19 cellular contexts compared by ENCODE assay signal in the genomic region with DNA sequence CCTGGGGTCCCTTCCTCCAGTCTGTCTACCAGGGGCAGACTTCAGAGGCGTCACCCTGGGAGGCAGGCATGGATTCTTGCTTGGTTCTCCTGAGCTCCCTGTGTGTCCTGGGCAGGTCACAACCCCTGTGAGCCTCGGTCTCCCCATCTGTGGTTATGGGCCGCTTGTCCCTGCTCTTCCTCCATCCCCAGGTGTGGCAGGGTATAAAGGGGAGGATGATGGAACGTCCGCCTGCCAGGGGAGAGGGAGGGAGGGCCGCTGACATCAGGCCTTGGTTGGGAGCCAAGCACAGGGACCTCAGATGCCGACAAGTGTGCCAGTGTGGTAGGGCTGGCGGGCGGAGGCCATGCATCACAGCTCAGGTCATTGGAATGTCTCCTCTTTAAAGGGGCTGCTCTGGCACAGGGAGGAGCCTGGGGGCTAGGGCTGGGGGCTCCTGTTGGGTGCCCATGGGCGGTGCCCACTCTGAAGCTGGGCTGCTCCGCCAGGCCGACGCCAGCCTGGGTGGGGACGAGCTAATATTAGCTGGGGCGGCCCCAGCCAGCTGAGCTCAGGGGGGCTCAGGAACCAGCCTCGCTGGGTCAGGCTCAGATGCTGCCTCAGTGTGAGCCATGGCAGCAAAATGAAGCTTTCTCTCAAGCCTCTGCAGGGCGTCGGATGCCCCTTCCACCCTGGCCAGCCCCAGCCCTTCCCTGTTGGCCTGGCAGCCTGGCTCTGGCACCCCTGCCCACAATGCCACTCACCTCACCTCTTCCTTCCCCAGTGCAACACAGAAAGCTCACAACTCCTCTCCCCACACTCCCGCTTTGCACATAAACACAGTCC. TPM values are rescaled to one million over a fixed set of nuclear protein-coding genes. Genes with fewer than 3 reads are reported as not detected.
"Had no signal": no experiment of that assay in that cellular context is flagged by ENCODE, and none has a peak within 500 bp of the region (broad histone marks: within the 10 kb centered on the region; RNA-seq: fewer than 3 reads in every experiment).

No MANE protein-coding gene starts in this region.

- H3K79me2 ChIP-seq: parathyroid adenoma had no signal

- H2AFZ ChIP-seq: parathyroid adenoma had no signal

- DNase-seq: activated CD4-positive, alpha-beta T cell treated with anti-CD3 and anti-CD28 coated beads, Interleukin-2, amount 50 U/mL, for 48 hours; activated CD8-positive, alpha-beta memory T cell treated with anti-CD3 and anti-CD28 coated beads, Interleukin-2, amount 10 ng/mL, durations not matched to agents 7 days and 5 days; activated T-cell treated with anti-CD3 and anti-CD28 coated beads, Interleukin-2, amount 50 U/mL, for 24 hours; adrenal gland; effector CD4-positive, alpha-beta T cell; kidney glomerular epithelial cell; lower lobe of right lung; stimulated activated CD4-positive, alpha-beta T cell treated with anti-CD3 and anti-CD28 coated beads, Interleukin-4, amount 100 ng/mL, for 4 hours; stimulated activated CD8-positive, alpha-beta memory T cell treated with anti-CD3 and anti-CD28 coated beads, Interleukin-4, amount 100 ng/mL, for 48 hours; stimulated activated naive CD8-positive, alpha-beta T cell treated with anti-CD3 and anti-CD28 coated beads, Interleukin-15, Interleukin-2, amounts not matched to agents 100 U/mL and 50 U/mL, for 24 hours; trophoblast cell; WERI-Rb-1 had no signal

- ATAC-seq: activated CD8-positive, alpha-beta memory T cell treated with anti-CD3 and anti-CD28 coated beads, Interleukin-2, amount 10 ng/mL, durations not matched to agents 7 days and 5 days; lower lobe of right lung; SK-N-SH treated with all-trans-retinoic acid at 6 μM for 48 hours; stimulated activated naive CD8-positive, alpha-beta T cell treated with anti-CD3 and anti-CD28 coated beads, Interleukin-15, Interleukin-2, amounts not matched to agents 100 U/mL and 50 U/mL, for 24 hours had no signal

- H3K27me3 ChIP-seq: adrenal gland had no signal

- H3K4me3 ChIP-seq: adrenal gland, coronary artery, esophagus muscularis mucosa, lower lobe of right lung, skin epidermis had no signal

- H3K27ac ChIP-seq: adrenal gland, coronary artery, esophagus muscularis mucosa, lower lobe of right lung, parathyroid adenoma, skin epidermis, WERI-Rb-1 had no signal

- H3K4me1 ChIP-seq: adrenal gland, esophagus muscularis mucosa, lower lobe of right lung, parathyroid adenoma had no signal

- H3K36me3 ChIP-seq: adrenal gland, esophagus muscularis mucosa, lower lobe of right lung had no signal

- H3K9me3 ChIP-seq: adrenal gland, esophagus muscularis mucosa, lower lobe of right lung had no signal

- H3K9ac ChIP-seq: parathyroid adenoma had no signal

RNA-seq across cellular contexts. Expression of gene KCNC1, which starts 12.8 kb away (rescaled TPM):
- total RNA-seq: activated CD8-positive, alpha-beta memory T cell treated with anti-CD3 and anti-CD28 coated beads, Interleukin-2, amount 10 ng/mL, durations not matched to agents 7 days and 5 days; esophagus muscularis mucosa; glomerular endothelial cell; lower lobe of right lung had no signal

RNA-seq across cellular contexts. Expression of gene MYOD1, which starts 28.0 kb away (rescaled TPM):
- total RNA-seq: activated CD8-positive, alpha-beta memory T cell treated with anti-CD3 and anti-CD28 coated beads, Interleukin-2, amount 10 ng/mL, durations not matched to agents 7 days and 5 days; adrenal gland; esophagus muscularis mucosa; glomerular endothelial cell; lower lobe of right lung had no signal
- polyA plus RNA-seq: adrenal gland, neural cell had no signal
